ENCODE assay signal across 1 cellular context in genomic region chr4:185514182-185514697, GRCh38.
A peak's percentile ranks its signal among the peaks of the same experiment; 100 is the strongest.
TF ChIP-seq lines count a peak whose summit lies in the region.

No MANE protein-coding gene starts in this region.

TF ChIP-seq in K562, 482 proteins besides CTCF, POLR2A, EP300 and RAD21:
- TF ChIP-seq SMARCA4 (IDR thresholded peaks at IDR 0.05) (no peak), RNF2 (IDR thresholded peaks at IDR 0.05) (peak; percentile 7; the same call in 1 of the 2 replicates), ELF1 (tag; IDR thresholded peaks at IDR 0.05) (no peak), CBX8 (IDR thresholded peaks at IDR 0.05; ENCODE audit: borderline replicate concordance, extremely low read depth, low read depth, low read length, poor library complexity, severe bottlenecking) (peak; percentile 78), CBX2 (IDR thresholded peaks at IDR 0.05; ENCODE audit: insufficient read depth, low read length, poor library complexity, severe bottlenecking) (peak; percentile 87)
